11 cellular contexts compared by ENCODE assay signal in the genomic region with DNA sequence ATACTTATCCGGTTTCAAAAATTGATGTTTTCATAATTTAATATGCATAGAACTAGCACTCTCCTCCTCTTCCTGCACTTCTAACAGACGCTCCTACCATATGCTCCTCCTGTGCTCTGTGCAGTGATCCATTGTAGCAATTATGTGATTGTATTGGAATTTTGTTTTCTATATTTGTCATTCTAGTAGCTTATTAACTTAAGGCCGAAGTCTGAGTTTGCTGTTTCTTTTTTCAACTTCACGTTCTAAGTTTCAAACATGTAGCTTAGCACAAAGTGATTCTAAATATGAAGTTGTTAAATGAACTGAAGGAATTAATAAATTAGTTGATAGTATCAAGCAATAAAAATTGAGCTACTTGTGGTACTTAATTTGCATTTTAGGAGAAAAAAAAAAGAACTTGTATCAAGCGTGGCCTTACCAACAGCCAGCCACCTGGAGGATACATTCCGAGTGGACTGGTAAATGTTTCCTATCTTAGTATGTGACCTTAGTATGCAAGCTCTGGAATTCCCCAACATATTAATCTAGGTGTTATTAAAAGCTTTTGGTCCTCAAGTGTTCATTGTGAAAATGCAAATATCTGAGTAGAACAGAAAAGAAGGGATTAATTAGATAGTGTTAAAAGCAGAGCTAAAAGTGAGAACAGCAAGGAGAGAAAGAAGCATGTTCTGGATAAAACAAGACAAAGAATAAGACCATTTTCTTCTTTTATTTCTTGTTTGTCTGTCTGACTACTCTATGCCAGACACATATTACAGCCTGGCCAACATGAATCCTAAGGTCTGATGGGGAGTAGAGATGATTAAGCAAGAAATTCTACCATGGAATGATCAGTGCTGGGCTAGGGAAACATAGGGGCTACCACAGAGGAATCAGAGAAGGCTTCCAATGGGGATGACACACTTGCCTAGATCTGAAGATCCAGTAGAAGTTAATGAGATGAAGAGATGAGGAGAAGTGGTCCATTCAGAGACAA.
"Had no signal": no experiment of that assay in that cellular context is flagged by ENCODE, and none has a peak within 500 bp of the region (broad histone marks: within the 10 kb centered on the region; RNA-seq: fewer than 3 reads in every experiment).

No MANE protein-coding gene starts in this region.

- DNase-seq: activated effector memory CD4-positive, alpha-beta T cell treated with anti-CD3 and anti-CD28 coated beads, Interleukin-2, amount 50 U/mL, for 16 hours; activated naive CD8-positive, alpha-beta T cell treated with anti-CD3 and anti-CD28 coated beads for 36 hours; activated T-cell treated with anti-CD3 and anti-CD28 coated beads, Interleukin-2, amount 50 U/mL, for 1 hour; aorta; dorsolateral prefrontal cortex; left colon; nephron progenitor cell; stimulated activated CD4-positive, alpha-beta T cell treated with anti-CD3 and anti-CD28 coated beads, Interleukin-4, amount 100 ng/mL, for 4 hours; stimulated activated naive CD8-positive, alpha-beta T cell treated with anti-CD3 and anti-CD28 coated beads, Interleukin-15, amount 100 ng/mL, for 72 hours had no signal

- H3K27ac ChIP-seq: thoracic aorta had no signal

- H3K36me3 ChIP-seq: thoracic aorta had no signal

- H3K9me3 ChIP-seq: thoracic aorta had no signal

- H3K4me3 ChIP-seq: dorsolateral prefrontal cortex, thoracic aorta had no signal

- ATAC-seq: esophagus mucosa; left colon; stimulated activated naive CD8-positive, alpha-beta T cell treated with anti-CD3 and anti-CD28 coated beads, Interleukin-15, amount 100 ng/mL, for 72 hours had no signal

- H3K27me3 ChIP-seq: dorsolateral prefrontal cortex had no signal
